ENCODE assay signal across 9 cellular contexts in genomic region chr9:95025213-95026170, GRCh38.
DNase-seq lines count a peak whose midpoint lies in the region; ATAC-seq, FAIRE-seq and TF ChIP-seq lines count a peak whose summit lies in the region.
"Had no signal": no experiment of that assay in that cellular context is flagged by ENCODE, and none has a peak within 500 bp of the region (broad histone marks: within the 10 kb centered on the region; RNA-seq: fewer than 3 reads in every experiment).

No MANE protein-coding gene starts in this region.

- CTCF ChIA-PET in AG04449 (lab: Yijun Ruan, JAX) = interaction anchor here (1.0 to 3.6 kb wide), 15 partner anchors 8 to 357 kb away, joined by 3 to 22 read pairs (median 5); no protein-coding TSS in a partner anchor
- CTCF ChIA-PET in endothelial cell of umbilical vein (lab: Charles Lee) = interaction anchor here (0.7 to 3.9 kb wide), 24 partner anchors 8 to 344 kb away, joined by 3 to 23 read pairs (median 4); no protein-coding TSS in a partner anchor

- ATAC-seq in GM21529 (IDR thresholded peaks at IDR 0.05; ENCODE audit: unreplicated experiment) = no peak
- ATAC-seq in GM19463 (IDR thresholded peaks at IDR 0.05; ENCODE audit: unreplicated experiment) = no peak
- ATAC-seq in HG03354 (IDR thresholded peaks at IDR 0.05; ENCODE audit: poor library complexity, severe bottlenecking, unreplicated experiment) = no peak

- H4K20me1 ChIP-seq in endothelial cell of umbilical vein (replicated peaks; ENCODE audit: control insufficient read depth, extremely low read depth, insufficient read depth, low read length) = no peaks in the 10 kb centered on the region

- H3K4me3 ChIP-seq in AG04449 (ENCODE audit: low read depth, low read length) (no peak overlapping the region), endothelial cell of umbilical vein (replicated peaks in 1 of 3; ENCODE audit: insufficient read depth in 1 of 3, low read depth in 1 of 3, low read length in 3 of 3) (peak overlapping the region in 1 of 3 experiments; percentile 20), muscle layer of duodenum (ENCODE audit: low read depth in 1 of 2, low read length in 2 of 2) (no peak overlapping the region)

- TF ChIP-seq CTCF in AG04449 (IDR thresholded peaks at IDR 0.05; ENCODE audit: insufficient read depth, low read length, missing control alignments) = peak; percentile 47
- peak in 1 of 2 donors; percentile 33 for TF ChIP-seq CTCF in endothelial cell of umbilical vein (IDR thresholded peaks at IDR 0.05; ENCODE audit: extremely low read depth in 1 of 2, insufficient read depth in 1 of 2, low read depth in 1 of 2, low read length in 2 of 2)

- BruUV-seq in endothelial cell of umbilical vein (replicated peaks; lab: Mats Ljungman, UMichigan) = TSS peak; percentile 64

- no peaks in the 10 kb centered on the region for H3K9me1 ChIP-seq in endothelial cell of umbilical vein (replicated peaks; ENCODE audit: control insufficient read depth, extremely low read depth, insufficient read depth, low read length)

- H3K27me3 ChIP-seq in endothelial cell of umbilical vein (ENCODE audit: control insufficient read depth in 2 of 2, insufficient read depth in 2 of 2, low read length in 2 of 2) (no peaks in the 10 kb centered on the region), muscle layer of duodenum (ENCODE audit: low read depth, low read length) (no peaks in the 10 kb centered on the region)

- FAIRE-seq in endothelial cell of umbilical vein (lab: Jason Lieb, UNC) = peak; percentile 89

- H3K9ac ChIP-seq in endothelial cell of umbilical vein (replicated peaks; ENCODE audit: extremely low read depth, insufficient read depth, low read length) = peak overlapping the region; percentile 26

- TF ChIP-seq POLR2A in endothelial cell of umbilical vein (IDR thresholded peaks at IDR 0.05; ENCODE audit: low read depth, low read length) = no peak

- peaks cover 22% of the 10 kb centered on the region for H3K79me2 ChIP-seq in endothelial cell of umbilical vein (ENCODE audit: control insufficient read depth, insufficient read depth, low read length)

- H3K4me1 ChIP-seq in endothelial cell of umbilical vein (ENCODE audit: control insufficient read depth, extremely low read depth, insufficient read depth, low read length) (peaks cover 38% of the 10 kb centered on the region), muscle layer of duodenum (ENCODE audit: control insufficient read depth in 1 of 2, insufficient read depth in 2 of 2, low read length in 2 of 2) (peaks cover 39 to 63% of the 10 kb centered on the region in 2 donors)

- intact Hi-C loops in endothelial cell of umbilical vein (cut with micrococcal nuclease) = loop anchor here (2.0 kb wide), 1 partner anchor 243 kb away; no protein-coding TSS in a partner anchor

- dilution Hi-C loops in endothelial cell of umbilical vein (cut with MboI; ENCODE audit: extremely low pct_ligation_motif_present, low sequenced_read_pairs) = no loop called here

- H3K36me3 ChIP-seq in endothelial cell of umbilical vein (ENCODE audit: control insufficient read depth in 2 of 2, extremely low read depth in 1 of 2, insufficient read depth in 2 of 2, low read length in 2 of 2) (peaks cover 0 to 6% of the 10 kb centered on the region in 2 experiments), muscle layer of duodenum (ENCODE audit: control insufficient read depth in 1 of 2, insufficient read depth in 2 of 2, low read length in 2 of 2) (peaks cover 0 to 14% of the 10 kb centered on the region in 2 donors)

- DNase-seq in AG04449 (ENCODE audit: low read depth, low spot score) = peak; percentile 88
- peak; percentile 56 for DNase-seq in NCI-H2029 treated with DMSO at 0.1 percent for 48 hours (lab: John Stamatoyannopoulos, UW)
- DNase-seq in endothelial cell of umbilical vein (ENCODE audit: low read depth, low spot score) = peak; percentile 89
- DNase-seq in NCI-H128 (lab: John Stamatoyannopoulos, UW; ENCODE audit: unreplicated experiment) = no peak

- H3K27ac ChIP-seq in endothelial cell of umbilical vein (ENCODE audit: insufficient read depth, low read depth, low read length) = peak overlapping the region; percentile 7
- peak overlapping the region; percentile 68 for H3K27ac ChIP-seq in muscle layer of duodenum (ENCODE audit: low read length)
- H3K27ac ChIP-seq: VCaP had no signal

- H2AFZ ChIP-seq in endothelial cell of umbilical vein (ENCODE audit: low read depth, low read length) = no peak overlapping the region

- H3K4me2 ChIP-seq in endothelial cell of umbilical vein (ENCODE audit: insufficient read depth, low read length) = peak overlapping the region; percentile 33

- H3K9me3 ChIP-seq in endothelial cell of umbilical vein (replicated peaks; ENCODE audit: control insufficient read depth, insufficient read depth, low read length) (no peaks in the 10 kb centered on the region), muscle layer of duodenum (ENCODE audit: control insufficient read depth in 1 of 2, low read length in 2 of 2) (no peaks in the 10 kb centered on the region)

- POLR2A ChIA-PET in AG04449 (lab: Yijun Ruan, JAX) (interaction anchor here (0.7 to 0.9 kb wide), 3 partner anchors 12 to 32 kb away, joined by 3 read pairs; no protein-coding TSS in a partner anchor), endothelial cell of umbilical vein (lab: Charles Lee) (no interaction called here)

TF ChIP-seq in endothelial cell of umbilical vein, 7 proteins besides CTCF, POLR2A, EP300 and RAD21:
- TF ChIP-seq JUN (IDR thresholded peaks at IDR 0.05; ENCODE audit: borderline replicate concordance, insufficient read depth, insufficient read length, low read depth) = peak; percentile 79
- TF ChIP-seq MYC (IDR thresholded peaks at IDR 0.05; ENCODE audit: low read depth, low read length) = no peak
- TF ChIP-seq FOS (IDR thresholded peaks at IDR 0.05; ENCODE audit: borderline replicate concordance, insufficient read depth, low read length) = peak; percentile 13
- TF ChIP-seq MAX (IDR thresholded peaks at IDR 0.05; ENCODE audit: insufficient read depth, insufficient read length) = no peak
- TF ChIP-seq POLR2AphosphoS5 (IDR thresholded peaks at IDR 0.05; ENCODE audit: insufficient read depth, low read depth, low read length) = peak; percentile 20
